In the genomic region with DNA sequence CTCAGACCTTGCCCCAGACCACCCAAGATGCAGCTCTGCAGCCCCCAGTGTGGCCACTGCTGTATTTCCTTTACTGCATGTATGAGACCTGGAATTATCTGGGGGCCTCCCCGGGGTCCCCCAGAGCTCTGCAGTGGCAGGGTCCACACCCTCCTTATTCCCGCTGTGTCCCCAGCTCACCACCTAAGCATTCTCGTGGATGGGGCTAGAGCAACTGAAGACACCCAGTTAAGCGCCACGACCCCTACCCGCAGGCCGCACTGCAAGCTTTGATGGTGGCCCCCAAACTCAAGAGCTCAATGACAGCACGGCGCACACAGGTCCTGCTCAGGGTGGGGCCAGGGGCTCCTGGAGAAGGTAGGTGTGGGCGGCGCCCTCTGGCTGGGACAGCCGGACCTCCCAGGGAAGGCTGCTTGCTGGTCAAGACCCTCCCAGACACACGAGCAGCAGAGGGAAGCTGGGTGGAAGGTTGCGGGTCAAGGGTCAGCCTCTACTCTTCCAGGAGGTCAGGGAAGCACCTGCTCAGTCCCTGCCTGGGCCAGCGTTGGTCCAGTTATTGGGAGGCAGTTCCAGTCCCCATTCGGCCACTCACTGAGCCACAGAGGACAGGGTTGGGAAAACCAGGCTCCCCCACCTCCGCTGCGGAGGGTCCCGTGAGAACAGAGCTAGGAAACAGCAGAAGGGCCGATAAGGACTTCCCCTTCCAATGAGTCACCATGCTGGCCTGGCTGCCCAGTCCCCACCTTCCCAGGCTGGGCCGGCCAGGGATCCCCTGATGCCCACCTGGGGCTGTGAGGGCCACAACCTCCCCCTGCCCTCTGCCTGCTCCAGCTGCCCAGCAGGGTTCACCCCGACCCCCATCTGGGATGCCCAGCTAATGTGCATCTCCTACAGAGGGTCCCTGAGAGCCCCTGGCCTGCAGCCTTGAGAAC, we compare ENCODE assay signal across 11 cellular contexts. TPM values are rescaled to one million over a fixed set of nuclear protein-coding genes. Genes with fewer than 3 reads are reported as not detected.
DNase-seq lines count a peak whose midpoint lies in the region; ATAC-seq and TF ChIP-seq lines count a peak whose summit lies in the region.
"Had no signal": no experiment of that assay in that cellular context is flagged by ENCODE, and none has a peak within 500 bp of the region (broad histone marks: within the 10 kb centered on the region; RNA-seq: fewer than 3 reads in every experiment).

No MANE protein-coding gene starts in this region.

- H3K9ac ChIP-seq in HUES64 (ENCODE audit: low read depth, low read length): no peak overlapping the region; the same call in 1 of the 2 replicates
- peak overlapping the region; percentile 55 to 87 for H3K9ac ChIP-seq in stomach smooth muscle (ENCODE audit: low read length in 2 of 2)

- H3K27me3 Mint-ChIP-seq in chondrocyte (ENCODE audit: low read depth): no peaks in the 10 kb centered on the region

- peak overlapping the region; percentile 69 for H3K4me3 Mint-ChIP-seq in chondrocyte (ENCODE audit: unreplicated experiment)

- 84% methylated on average over 22 of the region's 22 CpGs for WGBS in HUES64

- H3K27ac Mint-ChIP-seq in chondrocyte (ENCODE audit: unreplicated experiment): peak overlapping the region; percentile 73

- H3K27ac ChIP-seq in HUES64 (ENCODE audit: low read depth, low read length) (peak overlapping the region; percentile 92), left lung (peak overlapping the region; percentile 79 to 86), stomach smooth muscle (ENCODE audit: low read length) (peak overlapping the region; percentile 87)
- H3K27ac ChIP-seq: neutrophil, SJSA1 had no signal

- H3K36me3 ChIP-seq in HUES64 (ENCODE audit: insufficient read depth, low read length) (peaks cover 14% of the 10 kb centered on the region), left lung (peaks cover 0 to 4% of the 10 kb centered on the region in 2 donors), stomach smooth muscle (ENCODE audit: control insufficient read depth in 2 of 2, insufficient read depth in 2 of 2, low read length in 2 of 2) (peaks cover 4% of the 10 kb centered on the region in 2 donors)
- H3K36me3 ChIP-seq: neutrophil, SJSA1 had no signal

- peaks cover 62% of the 10 kb centered on the region for H3K4me1 ChIP-seq in HUES64 (ENCODE audit: insufficient read depth, low read length)
- peaks cover 36 to 95% of the 10 kb centered on the region in 2 donors for H3K4me1 ChIP-seq in left lung
- H3K4me1 ChIP-seq in stomach smooth muscle (ENCODE audit: control insufficient read depth, insufficient read depth, low read length): peaks cover 86% of the 10 kb centered on the region

- H3K9me3 ChIP-seq in HUES64 (ENCODE audit: insufficient read depth, low read depth, low read length) (no peaks in the 10 kb centered on the region), left lung (no peaks in the 10 kb centered on the region), stomach smooth muscle (ENCODE audit: control insufficient read depth in 2 of 2, low read length in 2 of 2) (no peaks in the 10 kb centered on the region)
- H3K9me3 ChIP-seq: neutrophil, SJSA1 had no signal

- H3K36me3 Mint-ChIP-seq in chondrocyte (ENCODE audit: low read depth): peaks cover 1% of the 10 kb centered on the region

- DNase-seq in chondrocyte (ENCODE audit: low spot score) (no peak), left lung (peak; percentile 30 to 79), NCI-H1417 (lab: John Stamatoyannopoulos, UW) (no peak), NCI-H1105 treated with DMSO at 0.1 percent for 48 hours (lab: John Stamatoyannopoulos, UW) (no peak), activated T-cell treated with anti-CD3 and anti-CD28 coated beads for 4 hours (no peak), NCI-H345 (lab: John Stamatoyannopoulos, UW) (no peak)
- DNase-seq: NCI-H1092 had no signal

- H3K27me3 ChIP-seq in HUES64 (ENCODE audit: insufficient read depth, low read length) (no peaks in the 10 kb centered on the region), left lung (peaks cover 0 to 45% of the 10 kb centered on the region in 2 donors), stomach smooth muscle (ENCODE audit: control insufficient read depth in 1 of 2, insufficient read depth in 2 of 2, low read length in 2 of 2) (no peaks in the 10 kb centered on the region)

- H3K4me1 Mint-ChIP-seq in chondrocyte (ENCODE audit: low read depth): peaks cover 66% of the 10 kb centered on the region

- H3K4me3 ChIP-seq in HUES64 (ENCODE audit: low read length) (no peak overlapping the region), left lung (peak overlapping the region in 1 of 2 donors; percentile 71), stomach smooth muscle (ENCODE audit: low read length in 2 of 2) (peak overlapping the region; percentile 83 to 92)
- H3K4me3 ChIP-seq: SJSA1 had no signal

- no peaks in the 10 kb centered on the region for H3K9me3 Mint-ChIP-seq in chondrocyte (ENCODE audit: low read depth)

- TF ChIP-seq CTCF in chondrocyte (IDR thresholded peaks at IDR 0.05): no peak
- TF ChIP-seq CTCF in left lung (IDR thresholded peaks at IDR 0.05): no peak

- intact Hi-C loops in left lung (cut with DNase I): no loop called here

- ATAC-seq in left lung: no peak

RNA-seq across cellular contexts. Expression of a gene that starts 2.9 kb away (rescaled TPM):
- polyA plus RNA-seq in HUES64 (2013, experiment 1 of 2): 53.2 TPM
- polyA plus RNA-seq in HUES64 (2013, experiment 2 of 2): 64.5 TPM
- 156 to 368 TPM (median 355 TPM) in 3 replicates for total RNA-seq in chondrocyte
- 100 to 1,000 TPM; 222 to 267 TPM for total RNA-seq in left lung

RNA-seq across cellular contexts. Expression of a gene that starts 22.7 kb away (rescaled TPM):
- 1,380 TPM for polyA plus RNA-seq in HUES64 (2013, experiment 1 of 2)
- 1,333 TPM for polyA plus RNA-seq in HUES64 (2013, experiment 2 of 2)
- total RNA-seq in chondrocyte (830 to 911 TPM (median 873 TPM) in 3 replicates), left lung (1,000 to 10,000 TPM; 1,004 to 1,135 TPM)

RNA-seq across cellular contexts. Expression of a gene that starts 42.9 kb away (rescaled TPM):
- polyA plus RNA-seq in HUES64 (2013, experiment 1 of 2): 8.8 TPM
- polyA plus RNA-seq in HUES64 (2013, experiment 2 of 2): 9.9 TPM
- total RNA-seq in chondrocyte: 6.4 to 7.8 TPM (median 6.5 TPM) in 3 replicates
- 1 to 10 TPM; 4.1 to 6.3 TPM for total RNA-seq in left lung

Comparison
In these comparisons a context has a peak if more than half of its experiments do, and no peak if none do; other contexts are left out.
1. DNase-seq: peak in left lung (2 of 2); none in chondrocyte (single experiment), NCI-H1417 (0 of 3), NCI-H1105 treated with DMSO at 0.1 percent for 48 hours (single experiment), activated T-cell treated with anti-CD3 and anti-CD28 coated beads for 4 hours (single experiment) and NCI-H345 (single experiment).
2. Peak in every context shown above with its lines, with median percentiles within 50 percentile points of each other: H3K27ac ChIP-seq.